In genomic region chr15:60371701-60372051, GRCh38 we compare ENCODE assay signal across 8 cellular contexts. TPM values are rescaled to one million over a fixed set of nuclear protein-coding genes. Genes with fewer than 3 reads are reported as not detected.
A peak's percentile ranks its signal among the peaks of the same experiment; 100 is the strongest.
DNase-seq lines count a peak whose midpoint lies in the region; ATAC-seq and TF ChIP-seq lines count a peak whose summit lies in the region.
"Not testable (repeated sequence)": the region's sequence is repeated elsewhere in the genome, so short reads cannot be mapped to it uniquely, and the experiment has no call there.

No MANE protein-coding gene starts in this region.

- not testable (repeated sequence) for H4K20me1 ChIP-seq in fibroblast of lung (ENCODE audit: control insufficient read depth, extremely low read depth, insufficient read depth, low read length)

- peaks cover 68% of the 10 kb centered on the region for H3K36me3 Mint-ChIP-seq in HFFc6 (ENCODE audit: low read depth)
- not testable (repeated sequence) for H3K36me3 Mint-ChIP-seq in activated CD8-positive, alpha-beta T cell treated with anti-CD3 and anti-CD28 coated beads for 36 hours (ENCODE audit: low read depth)
- peaks cover 74% of the 10 kb centered on the region for H3K36me3 Mint-ChIP-seq in MCF 10A (ENCODE audit: insufficient read depth, unreplicated experiment)
- H3K36me3 Mint-ChIP-seq in osteocyte (ENCODE audit: unreplicated experiment) = peaks cover 57% of the 10 kb centered on the region

- H3K27me3 ChIP-seq in fibroblast of lung (ENCODE audit: control insufficient read depth, insufficient read depth, low read length); lower lobe of right lung (ENCODE audit: low read depth); spleen (replicated peaks in 1 of 7); vagina: not testable (repeated sequence)

- H2AFZ ChIP-seq in fibroblast of lung (ENCODE audit: low read length) = not testable (repeated sequence)

- ATAC-seq in activated CD8-positive, alpha-beta T cell treated with anti-CD3 and anti-CD28 coated beads for 36 hours; lower lobe of right lung: not testable (repeated sequence)

- POLR2A ChIA-PET in activated CD8-positive, alpha-beta T cell treated with anti-CD3 and anti-CD28 coated beads for 36 hours (lab: Charles Lee) = not testable (repeated sequence)
- POLR2A ChIA-PET in MCF 10A (lab: Yijun Ruan, JAX) = interaction anchor here (0.5 to 9.5 kb wide), 15 partner anchors 8 to 693 kb away, joined by 3 to 461 read pairs (median 5); partner anchors contain the start of gene ANXA2

- H3K4me1 ChIP-seq in fibroblast of lung (ENCODE audit: control insufficient read depth, extremely low read depth, insufficient read depth, low read length) (peaks cover 52% of the 10 kb centered on the region), lower lobe of right lung (peaks cover 63% of the 10 kb centered on the region), spleen (peaks cover 0 to 66% (median 23%) of the 10 kb centered on the region in 6 donors), vagina (peaks cover 84% of the 10 kb centered on the region)

- H3K4me1 Mint-ChIP-seq in HFFc6 (ENCODE audit: low read depth) (peaks cover 84% of the 10 kb centered on the region), MCF 10A (ENCODE audit: insufficient read depth, unreplicated experiment) (peaks cover 64% of the 10 kb centered on the region), osteocyte (ENCODE audit: unreplicated experiment) (peaks cover 83% of the 10 kb centered on the region)
- H3K4me1 Mint-ChIP-seq in activated CD8-positive, alpha-beta T cell treated with anti-CD3 and anti-CD28 coated beads for 36 hours (ENCODE audit: low read depth) = peaks cover 13% of the 10 kb centered on the region

- TSS peak; percentile 36 for BruUV-seq in MCF 10A (replicated peaks; lab: Mats Ljungman, UMichigan)

- intact Hi-C loops in activated CD8-positive, alpha-beta T cell treated with anti-CD3 and anti-CD28 coated beads for 36 hours (cut with micrococcal nuclease); lower lobe of right lung (cut with DNase I); spleen (cut with DNase I; ENCODE audit: low total_unique reads); vagina (cut with DNase I): not testable (repeated sequence)
- intact Hi-C loops in MCF 10A (cut with micrococcal nuclease) = loop anchor here (2.0 kb wide), 1 partner anchor 21 kb away; no protein-coding TSS in a partner anchor

- H3K27me3 Mint-ChIP-seq in HFFc6 (ENCODE audit: insufficient read depth) = peaks cover 41% of the 10 kb centered on the region
- H3K27me3 Mint-ChIP-seq in activated CD8-positive, alpha-beta T cell treated with anti-CD3 and anti-CD28 coated beads for 36 hours; MCF 10A (ENCODE audit: insufficient read depth, unreplicated experiment); osteocyte (ENCODE audit: unreplicated experiment): not testable (repeated sequence)

- not testable (repeated sequence) for H3K9me3 ChIP-seq in fibroblast of lung (ENCODE audit: control insufficient read depth, insufficient read depth, low read depth, low read length); lower lobe of right lung; spleen; vagina

- TF ChIP-seq CTCF in HFFc6 (IDR thresholded peaks at IDR 0.05); activated CD8-positive, alpha-beta T cell treated with anti-CD3 and anti-CD28 coated beads for 36 hours (IDR thresholded peaks at IDR 0.05); MCF 10A (IDR thresholded peaks at IDR 0.05; ENCODE audit: unreplicated experiment); fibroblast of lung (conservative IDR thresholded peaks at IDR 0.05 in 1 of 2, IDR thresholded peaks at IDR 0.05 in 1 of 2; ENCODE audit: low read depth in 1 of 2, low read length in 2 of 2); lower lobe of right lung (IDR thresholded peaks at IDR 0.05); osteocyte (IDR thresholded peaks at IDR 0.05); spleen (IDR thresholded peaks at IDR 0.05 in 8 of 11, conservative IDR thresholded peaks at IDR 0.05 in 3 of 11); vagina (IDR thresholded peaks at IDR 0.05): not testable (repeated sequence)

- not testable (repeated sequence) for H3K9ac ChIP-seq in fibroblast of lung (ENCODE audit: insufficient read depth, low read length)

- H3K4me3 Mint-ChIP-seq in HFFc6 (peak overlapping the region; percentile 75), MCF 10A (ENCODE audit: unreplicated experiment) (peak overlapping the region; percentile 60), osteocyte (ENCODE audit: unreplicated experiment) (peak overlapping the region; percentile 66)
- H3K4me3 Mint-ChIP-seq in activated CD8-positive, alpha-beta T cell treated with anti-CD3 and anti-CD28 coated beads for 36 hours = not testable (repeated sequence)

- peak overlapping the region; percentile 98 for H3K27ac Mint-ChIP-seq in HFFc6
- H3K27ac Mint-ChIP-seq in activated CD8-positive, alpha-beta T cell treated with anti-CD3 and anti-CD28 coated beads for 36 hours = peak overlapping the region; percentile 68
- H3K27ac Mint-ChIP-seq in MCF 10A (ENCODE audit: low read depth, unreplicated experiment) = peak overlapping the region; percentile 92
- H3K27ac Mint-ChIP-seq in osteocyte (ENCODE audit: unreplicated experiment) = peak overlapping the region; percentile 99

- H3K79me2 ChIP-seq in fibroblast of lung (ENCODE audit: control insufficient read depth, insufficient read depth, low read length) = peaks cover 72% of the 10 kb centered on the region

- CTCF ChIA-PET in activated CD8-positive, alpha-beta T cell treated with anti-CD3 and anti-CD28 coated beads for 36 hours (lab: Charles Lee) = not testable (repeated sequence)
- CTCF ChIA-PET in MCF 10A (lab: Yijun Ruan, JAX) = interaction anchor here (0.5 to 1.8 kb wide), 6 partner anchors 12 to 856 kb away, joined by 3 to 6 read pairs (median 4); no protein-coding TSS in a partner anchor

- WGBS in spleen, 5 donors = 62 to 82% (median 78%) methylated on average over 12 of the region's 12 CpGs

- H3K4me3 ChIP-seq in fibroblast of lung (replicated peaks in 1 of 4; ENCODE audit: control extremely low read depth in 1 of 4, insufficient read depth in 1 of 4, low read depth in 3 of 4, low read length in 4 of 4); lower lobe of right lung; spleen; vagina: not testable (repeated sequence)

- not testable (repeated sequence) for TF ChIP-seq POLR2A in spleen (IDR thresholded peaks at IDR 0.05); vagina (IDR thresholded peaks at IDR 0.05)

- not testable (repeated sequence) for H3K9me3 Mint-ChIP-seq in HFFc6; activated CD8-positive, alpha-beta T cell treated with anti-CD3 and anti-CD28 coated beads for 36 hours; MCF 10A (ENCODE audit: unreplicated experiment); osteocyte (ENCODE audit: unreplicated experiment)

- peak overlapping the region; percentile 64 for H3K4me2 ChIP-seq in fibroblast of lung (ENCODE audit: extremely low read depth, insufficient read depth, low read length)

- H3K27ac ChIP-seq in fibroblast of lung (ENCODE audit: insufficient read depth, low read length) = peak overlapping the region; percentile 93
- peak overlapping the region; percentile 71 for H3K27ac ChIP-seq in lower lobe of right lung
- H3K27ac ChIP-seq in spleen = peak overlapping the region; percentile 60 to 86 (median 72)
- H3K27ac ChIP-seq in vagina = peak overlapping the region; percentile 85

- H3K36me3 ChIP-seq in fibroblast of lung (ENCODE audit: control insufficient read depth, insufficient read depth, low read length) (peaks cover 25% of the 10 kb centered on the region), lower lobe of right lung (peaks cover 74% of the 10 kb centered on the region), spleen (peaks cover 0 to 71% (median 17%) of the 10 kb centered on the region in 6 donors), vagina (peaks cover 0 to 18% of the 10 kb centered on the region in 2 donors)

- not testable (repeated sequence) for DNase-seq in HFFc6; activated CD8-positive, alpha-beta T cell treated with anti-CD3 and anti-CD28 coated beads for 36 hours; MCF 10A (ENCODE audit: unreplicated experiment); fibroblast of lung (ENCODE audit: low read depth in 2 of 2); lower lobe of right lung; osteocyte (ENCODE audit: extremely low spot score, unreplicated experiment); spleen; vagina (ENCODE audit: extremely low spot score in 2 of 2)

RNA-seq across cellular contexts. Expression of gene ANXA2, which starts 26.1 kb away (rescaled TPM):
- total RNA-seq in HFFc6 (2021; fragmentation: NEBNext Ultra II Directional; extraction: Animal tissue kit (Norgen Biotek cat#: 25700)) = 1,000 to 10,000 TPM; 4,445 to 5,074 (median 4,643) TPM
- 10 to 100 TPM; 57.9 to 60.2 TPM for total RNA-seq in activated CD8-positive, alpha-beta T cell treated with anti-CD3 and anti-CD28 coated beads for 36 hours
- total RNA-seq in MCF 10A (2022) = 3,317 and 3,451 TPM in 2 replicates
- 1,250 and 2,754 TPM in 2 replicates for total RNA-seq in fibroblast of lung
- polyA plus RNA-seq in fibroblast of lung = 4,872 and 6,648 TPM in 2 replicates
- 3,157 and 3,880 TPM in 2 replicates for polyA plus RNA-seq in fibroblast of lung (2012)
- 1,485 and 1,743 TPM in 2 replicates for polyA minus RNA-seq in fibroblast of lung (ENCODE audit: low replicate concordance)
- 834 TPM for total RNA-seq in lower lobe of right lung
- total RNA-seq in osteocyte = 2,961 and 3,149 TPM in 2 replicates
- 100 to 1,000 TPM; 191 to 397 (median 338) TPM for total RNA-seq in spleen
- polyA plus RNA-seq in spleen = 100 to 1,000 TPM; 163 to 437 (median 230) TPM
- total RNA-seq in vagina = 1,230 TPM
